ENCODE assay signal across 8 cellular contexts in the genomic region with DNA sequence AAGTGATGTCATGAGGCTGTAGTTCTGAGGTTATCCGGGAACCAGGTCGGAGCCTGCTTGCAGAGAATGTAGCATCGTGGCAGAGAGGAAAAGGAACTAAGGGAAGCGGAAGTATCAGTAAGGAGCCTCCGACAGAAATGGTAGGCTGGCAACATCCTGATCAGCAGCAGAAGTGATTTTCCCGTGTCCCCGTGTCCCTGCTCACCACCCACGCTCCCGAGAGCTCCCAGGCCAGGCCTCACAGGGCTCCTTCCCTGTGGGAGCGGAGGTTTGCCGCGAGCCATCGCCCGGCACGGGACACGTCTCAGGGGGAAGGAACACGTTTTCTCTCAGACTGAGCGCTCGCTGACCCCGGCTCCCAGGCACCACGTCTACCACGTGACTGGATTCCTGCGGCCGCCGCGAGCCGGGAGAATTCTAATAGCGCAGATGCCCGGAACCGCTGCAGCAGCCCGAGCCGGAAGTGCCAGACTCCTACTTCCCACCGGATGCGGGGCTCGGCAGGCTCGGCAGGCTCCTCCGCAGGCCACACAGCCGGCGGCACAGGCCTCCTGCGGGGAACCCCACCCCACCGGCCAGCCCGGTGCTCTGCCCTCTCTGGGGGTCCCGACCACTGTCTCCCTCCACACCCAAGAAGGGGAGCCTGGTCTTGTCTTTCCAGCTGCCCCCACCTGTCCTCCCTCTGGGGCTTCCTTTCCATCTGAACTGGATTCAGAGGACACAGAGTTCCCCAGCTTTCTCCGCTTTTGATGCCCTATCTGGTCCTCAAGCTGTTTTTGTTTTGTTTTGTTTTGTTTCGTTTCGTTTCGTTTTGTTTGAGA.
DNase-seq lines count a peak whose midpoint lies in the region; ATAC-seq lines count a peak whose summit lies in the region.

No MANE protein-coding gene starts in this region.

- peak overlapping the region in 1 of 2 experiments; percentile 98 for H3K14ac ChIP-seq in mesenchymal stem cell (ENCODE audit: low read length in 2 of 2)

- H3K4me3 ChIP-seq in ectodermal cell (ENCODE audit: insufficient read depth, low read depth, low read length), result peak overlapping the region; percentile 37
- H3K4me3 ChIP-seq in mesenchymal stem cell (ENCODE audit: insufficient read depth in 1 of 2, low read depth in 1 of 2, low read length in 2 of 2), result peak overlapping the region; percentile 40 to 82

- no peaks in the 10 kb centered on the region for H3K36me3 Mint-ChIP-seq in activated CD4-positive, alpha-beta T cell treated with anti-CD3 and anti-CD28 coated beads, Interleukin-2, amount 10 ng/mL, durations not matched to agents 24 days and 14 days (ENCODE audit: low read depth)

- intact Hi-C loops in activated CD4-positive, alpha-beta T cell treated with anti-CD3 and anti-CD28 coated beads, Interleukin-2, amount 10 ng/mL, durations not matched to agents 24 days and 14 days (cut with micrococcal nuclease), result loop anchor here (5.0 kb wide), 1 partner anchor 159 kb away; a partner anchor contains a TSS

- no peaks in the 10 kb centered on the region for H3K79me1 ChIP-seq in mesenchymal stem cell (replicated peaks; ENCODE audit: low read length, poor library complexity, severe bottlenecking)

- H3K18ac ChIP-seq in mesenchymal stem cell (ENCODE audit: low read depth in 1 of 2, low read length in 2 of 2), result peak overlapping the region; percentile 91 to 99

- peak overlapping the region in 1 of 2 experiments; percentile 78 for H3K23ac ChIP-seq in mesenchymal stem cell (ENCODE audit: low read length in 2 of 2)

- peaks cover 18% of the 10 kb centered on the region for H3K4me1 Mint-ChIP-seq in activated CD4-positive, alpha-beta T cell treated with anti-CD3 and anti-CD28 coated beads, Interleukin-2, amount 10 ng/mL, durations not matched to agents 24 days and 14 days

- peak overlapping the region; percentile 89 for H2BK120ac ChIP-seq in mesenchymal stem cell (ENCODE audit: low read depth, low read length)

- H2BK12ac ChIP-seq in mesenchymal stem cell (ENCODE audit: low read length in 2 of 2), result peak overlapping the region; percentile 96 to 99

- H3K4me2 ChIP-seq in mesenchymal stem cell (ENCODE audit: low read length, poor library complexity, severe bottlenecking), result peak overlapping the region; percentile 73

- DNase-seq in GM03348 (ENCODE audit: low spot score) (peak; percentile 96), mesenchymal stem cell (peak; percentile 92), NCI-H2196 treated with DMSO at 0.1 percent for 48 hours (lab: John Stamatoyannopoulos, UW; ENCODE audit: unreplicated experiment) (no peak)
- peak; percentile 83 for DNase-seq in activated CD4-positive, alpha-beta T cell treated with anti-CD3 and anti-CD28 coated beads, Interleukin-2, amount 10 ng/mL, durations not matched to agents 24 days and 14 days
- DNase-seq in stimulated activated CD8-positive, alpha-beta memory T cell treated with anti-CD3 and anti-CD28 coated beads, Interleukin-15, amount 100 ng/mL, for 4 hours (ENCODE audit: low read depth in 2 of 2), result peak; percentile 1 to 9

- H3K9me3 Mint-ChIP-seq in activated CD4-positive, alpha-beta T cell treated with anti-CD3 and anti-CD28 coated beads, Interleukin-2, amount 10 ng/mL, durations not matched to agents 24 days and 14 days, result no peaks in the 10 kb centered on the region

- peak overlapping the region; percentile 85 for H3K4me3 Mint-ChIP-seq in activated CD4-positive, alpha-beta T cell treated with anti-CD3 and anti-CD28 coated beads, Interleukin-2, amount 10 ng/mL, durations not matched to agents 24 days and 14 days

- peak overlapping the region; percentile 98 for H2BK15ac ChIP-seq in mesenchymal stem cell (ENCODE audit: low read depth, poor library complexity, severe bottlenecking)

- no peaks in the 10 kb centered on the region for H3K9me3 ChIP-seq in ectodermal cell (ENCODE audit: control insufficient read depth, low read length)
- no peaks in the 10 kb centered on the region for H3K9me3 ChIP-seq in mesenchymal stem cell (ENCODE audit: control insufficient read depth, low read length)

- H3K27ac Mint-ChIP-seq in activated CD4-positive, alpha-beta T cell treated with anti-CD3 and anti-CD28 coated beads, Interleukin-2, amount 10 ng/mL, durations not matched to agents 24 days and 14 days, result peak overlapping the region; percentile 88

- peak overlapping the region; percentile 85 for H4K91ac ChIP-seq in mesenchymal stem cell (ENCODE audit: low read length)

- H3K27ac ChIP-seq in ectodermal cell (ENCODE audit: insufficient read depth, low read depth, low read length, poor library complexity, severe bottlenecking) (no peak overlapping the region), mesenchymal stem cell (ENCODE audit: low read length, poor library complexity, severe bottlenecking) (peak overlapping the region; percentile 71)

- H2AFZ ChIP-seq in mesenchymal stem cell (ENCODE audit: low read depth, low read length), result peak overlapping the region; percentile 92

- 14 to 16% methylated on average over 47 of the region's 47 CpGs for WGBS in ectodermal cell, 2 experiments
- WGBS in mesenchymal stem cell, result 8% methylated on average over 47 of the region's 47 CpGs

- H3K27me3 Mint-ChIP-seq in activated CD4-positive, alpha-beta T cell treated with anti-CD3 and anti-CD28 coated beads, Interleukin-2, amount 10 ng/mL, durations not matched to agents 24 days and 14 days, result peaks cover 21% of the 10 kb centered on the region

- H2AK5ac ChIP-seq in mesenchymal stem cell (ENCODE audit: low read length, severe bottlenecking), result peak overlapping the region; percentile 96

- H3K4me1 ChIP-seq in ectodermal cell (ENCODE audit: control insufficient read depth, insufficient read depth, low read length) (peaks cover 5% of the 10 kb centered on the region), mesenchymal stem cell (ENCODE audit: control insufficient read depth, insufficient read depth, low read depth, low read length) (peaks cover 6% of the 10 kb centered on the region)

- H3K9ac ChIP-seq in mesenchymal stem cell (ENCODE audit: low read length), result peak overlapping the region; percentile 91

- peak; percentile 45 for ATAC-seq in HG03066 (IDR thresholded peaks at IDR 0.05; ENCODE audit: low read depth, unreplicated experiment)
- ATAC-seq in GM21737 (IDR thresholded peaks at IDR 0.05; ENCODE audit: unreplicated experiment), result no peak

- H3K27me3 ChIP-seq in ectodermal cell (ENCODE audit: control insufficient read depth, insufficient read depth, low read length, poor library complexity, severe bottlenecking) (peaks cover 32% of the 10 kb centered on the region), mesenchymal stem cell (ENCODE audit: control insufficient read depth in 1 of 2, insufficient read depth in 1 of 2, low read length in 2 of 2) (peaks cover 0 to 21% of the 10 kb centered on the region in 2 experiments)

- H4K8ac ChIP-seq in mesenchymal stem cell (ENCODE audit: low read length), result peak overlapping the region; percentile 100

- H3K36me3 ChIP-seq in ectodermal cell (ENCODE audit: control insufficient read depth, insufficient read depth, low read length), result no peaks in the 10 kb centered on the region
- H3K36me3 ChIP-seq in mesenchymal stem cell (ENCODE audit: control insufficient read depth in 1 of 2, insufficient read depth in 2 of 2, low read depth in 1 of 2, low read length in 2 of 2), result no peaks in the 10 kb centered on the region

- peak overlapping the region; percentile 92 to 96 for H3K4ac ChIP-seq in mesenchymal stem cell (ENCODE audit: low read depth in 1 of 2, low read length in 2 of 2)

- peak overlapping the region; percentile 84 for H2BK5ac ChIP-seq in mesenchymal stem cell (ENCODE audit: low read depth, low read length, poor library complexity, severe bottlenecking)
